In genomic region chr21:25790122-25790951, GRCh38 we compare ENCODE assay signal across 8 cellular contexts. TPM values are rescaled to one million over a fixed set of nuclear protein-coding genes. Genes with fewer than 3 reads are reported as not detected.
A peak's percentile ranks its signal among the peaks of the same experiment; 100 is the strongest.
DNase-seq lines count a peak whose midpoint lies in the region; ATAC-seq and TF ChIP-seq lines count a peak whose summit lies in the region.

No MANE protein-coding gene starts in this region.

- POLR2A ChIA-PET in RWPE1 (lab: Yijun Ruan, JAX; ENCODE audit: low non-redundant PET): no interaction called here

- H3K4me3 ChIP-seq in HUES48 (ENCODE audit: low read depth, low read length) (no peak overlapping the region), right lobe of liver (peak overlapping the region; percentile 13 to 39 (median 30)), suprapubic skin (peak overlapping the region; percentile 34)

- H3K9me3 ChIP-seq in HUES48 (ENCODE audit: control insufficient read depth, insufficient read depth, low read length): no peaks in the 10 kb centered on the region
- no peaks in the 10 kb centered on the region for H3K9me3 ChIP-seq in right lobe of liver
- H3K9me3 ChIP-seq in suprapubic skin: no peaks in the 10 kb centered on the region

- 24% methylated on average over 7 of the region's 7 CpGs for WGBS in right lobe of liver (ENCODE audit: insufficient coverage, low coverage, low lambda C conversion rate, missing lambda C conversion rate)
- WGBS in suprapubic skin: 19% methylated on average over 7 of the region's 7 CpGs

- peaks cover 7% of the 10 kb centered on the region; the same call in 1 of the 2 replicates for H3K4me1 ChIP-seq in HUES48 (ENCODE audit: control insufficient read depth, insufficient read depth, low read length)
- H3K4me1 ChIP-seq in right lobe of liver: no peaks in the 10 kb centered on the region
- H3K4me1 ChIP-seq in suprapubic skin: peaks cover 9% of the 10 kb centered on the region

- H3K27me3 ChIP-seq in HUES48 (ENCODE audit: control insufficient read depth, insufficient read depth, low read length) (no peaks in the 10 kb centered on the region), right lobe of liver (no peaks in the 10 kb centered on the region), suprapubic skin (peaks cover 7% of the 10 kb centered on the region)

- CTCF ChIA-PET in RWPE1 (lab: Yijun Ruan, JAX): interaction anchor here (1.1 kb wide), 1 partner anchor 11 kb away, joined by 4 read pairs; no protein-coding TSS in a partner anchor

- peak; percentile 62 for TF ChIP-seq CTCF in RWPE1 (conservative IDR thresholded peaks at IDR 0.05; ENCODE audit: low read depth)
- peak; percentile 37 to 59 (median 46) for TF ChIP-seq CTCF in right lobe of liver (IDR thresholded peaks at IDR 0.05)
- peak in 1 of 2 donors; percentile 6 for TF ChIP-seq CTCF in suprapubic skin (IDR thresholded peaks at IDR 0.05)

- H3K9ac ChIP-seq in HUES48 (ENCODE audit: low read depth, low read length): no peak overlapping the region; the same call in 1 of the 2 replicates

- TF ChIP-seq POLR2A in right lobe of liver (IDR thresholded peaks at IDR 0.05) (no peak), suprapubic skin (IDR thresholded peaks at IDR 0.05) (no peak)

- intact Hi-C loops in right lobe of liver (cut with DNase I): no loop called here

- H3K27ac ChIP-seq in HUES48 (ENCODE audit: low read depth, low read length) (peak overlapping the region; percentile 34), RWPE1 (no peak overlapping the region), right lobe of liver (no peak overlapping the region), suprapubic skin (no peak overlapping the region)

- H3K36me3 ChIP-seq in HUES48 (ENCODE audit: control insufficient read depth, insufficient read depth, low read length): no peaks in the 10 kb centered on the region
- H3K36me3 ChIP-seq in right lobe of liver: no peaks in the 10 kb centered on the region
- H3K36me3 ChIP-seq in suprapubic skin: no peaks in the 10 kb centered on the region

- no peak for TF ChIP-seq EP300 in suprapubic skin (IDR thresholded peaks at IDR 0.05)

- ATAC-seq in GM19372 (IDR thresholded peaks at IDR 0.05; ENCODE audit: low read depth, unreplicated experiment): peak; percentile 67
- ATAC-seq in right lobe of liver: peak; percentile 89 to 94 (median 92)

- DNase-seq in DMS 273 (lab: John Stamatoyannopoulos, UW; ENCODE audit: unreplicated experiment) (peak; percentile 67), RWPE1 (ENCODE audit: low spot score) (peak; percentile 40), cerebellum (ENCODE audit: low spot score) (peak; percentile 31), right lobe of liver (no peak), suprapubic skin (ENCODE audit: low spot score in 2 of 2) (no peak), middle frontal gyrus (ENCODE audit: extremely low spot score, low spot score) (no peak)

RNA-seq across cellular contexts. Expression of gene GABPA, which starts 55.6 kb away (rescaled TPM):
- 34.7 TPM for total RNA-seq in cerebellum
- 10 to 100 TPM in 5 of 6 experiments, 1 to 10 TPM in 1; 8.4 to 15.2 (median 12.3) TPM for total RNA-seq in right lobe of liver
- total RNA-seq in suprapubic skin: 10 to 100 TPM; 11.8 to 20.7 (median 17.9) TPM

RNA-seq across cellular contexts. Expression of gene ATP5PF, which starts 55.6 kb away (rescaled TPM):
- 46.1 TPM for total RNA-seq in cerebellum
- total RNA-seq in right lobe of liver: 100 to 1,000 TPM; 118 to 212 (median 140) TPM
- total RNA-seq in suprapubic skin: 10 to 100 TPM; 45.5 to 66.5 (median 55.1) TPM

Comparison
In these comparisons a context has a peak if more than half of its experiments do, and no peak if none do; other contexts are left out.
1. DNase-seq: peak in DMS 273 (single experiment), RWPE1 (single experiment) and cerebellum (single experiment); none in right lobe of liver (0 of 3), suprapubic skin (0 of 2) and middle frontal gyrus (single experiment).